ENCODE assay signal across 15 cellular contexts in the genomic region with DNA sequence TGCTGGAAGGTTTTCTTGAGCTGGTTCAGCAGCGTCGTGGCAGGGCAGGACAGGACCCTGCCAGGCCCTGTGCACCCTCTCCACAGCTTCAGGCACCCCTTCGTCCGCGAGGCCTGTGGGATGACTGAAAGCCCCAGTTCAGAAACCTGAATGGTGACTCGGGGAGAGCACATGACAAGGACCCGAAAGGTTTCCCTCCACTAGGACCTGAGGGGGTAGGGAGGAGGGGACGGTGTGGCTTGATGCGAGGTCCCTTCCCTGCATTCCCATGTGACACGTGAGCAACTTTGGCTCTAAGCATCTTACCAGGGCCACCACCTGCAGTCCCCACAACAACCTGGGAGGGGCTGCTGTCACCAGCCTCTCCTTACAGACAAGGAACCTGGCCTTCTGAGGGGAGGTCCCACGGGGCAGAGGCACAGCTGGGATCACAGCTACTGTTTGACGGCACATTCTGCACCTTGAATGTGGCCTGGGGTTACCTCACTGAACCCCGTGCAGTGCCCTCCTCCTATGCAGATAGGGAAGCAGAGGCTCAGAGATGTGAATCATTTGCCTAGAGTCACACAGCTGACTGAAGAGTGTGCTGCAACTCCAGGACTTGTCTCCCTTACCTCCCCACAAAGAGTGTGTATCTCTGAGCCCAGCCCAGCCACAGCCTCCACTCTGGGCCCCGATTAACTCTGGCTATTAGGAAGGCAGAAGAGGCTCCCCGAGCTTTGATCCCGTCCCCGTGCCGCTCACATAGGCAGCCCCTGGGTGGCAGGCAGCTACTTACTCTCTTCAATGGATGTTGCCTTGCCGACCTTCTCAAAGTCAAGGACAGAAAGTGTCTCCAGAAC.
DNase-seq lines count a peak whose midpoint lies in the region; ATAC-seq, FAIRE-seq and TF ChIP-seq lines count a peak whose summit lies in the region.
"Had no signal": no experiment of that assay in that cellular context is flagged by ENCODE, and none has a peak within 500 bp of the region (broad histone marks: within the 10 kb centered on the region; RNA-seq: fewer than 3 reads in every experiment).

No MANE protein-coding gene starts in this region.

- TF ChIP-seq POLR2A in K562 (conservative IDR thresholded peaks at IDR 0.05) = peak; percentile 19; the same call in 1 of the 2 replicates

- H3K27me3 Mint-ChIP-seq in activated CD8-positive, alpha-beta T cell treated with anti-CD3 and anti-CD28 coated beads for 36 hours = no peaks in the 10 kb centered on the region
- no peaks in the 10 kb centered on the region for H3K27me3 Mint-ChIP-seq in activated CD8-positive, alpha-beta T cell treated with anti-CD3 and anti-CD28 coated beads, Interleukin-2, amount 10 ng/mL, durations not matched to agents 7 days and 5 days (ENCODE audit: low read depth)
- H3K27me3 Mint-ChIP-seq in osteocyte (ENCODE audit: unreplicated experiment) = peaks cover 17% of the 10 kb centered on the region

- no peak overlapping the region for H3K27ac Mint-ChIP-seq in activated CD8-positive, alpha-beta T cell treated with anti-CD3 and anti-CD28 coated beads for 36 hours
- H3K27ac Mint-ChIP-seq in activated CD8-positive, alpha-beta T cell treated with anti-CD3 and anti-CD28 coated beads, Interleukin-2, amount 10 ng/mL, durations not matched to agents 7 days and 5 days = no peak overlapping the region
- H3K27ac Mint-ChIP-seq in osteocyte (ENCODE audit: unreplicated experiment) = no peak overlapping the region

- BruUV-seq in K562 (replicated peaks; lab: Mats Ljungman, UMichigan) = no TSS peak

- no peak overlapping the region for H3K4me3 ChIP-seq in Jurkat, Clone E6-1 (ENCODE audit: low read length)
- H3K4me3 ChIP-seq in K562 (no peak overlapping the region), osteoblast (ENCODE audit: insufficient read depth, low read length) (no peak overlapping the region)
- H3K4me3 ChIP-seq: SJCRH30 had no signal

- H3K36me3 ChIP-seq in K562 (ENCODE audit: control insufficient read depth, insufficient read depth, low read length) = peaks cover 61% of the 10 kb centered on the region
- H3K36me3 ChIP-seq in osteoblast (ENCODE audit: insufficient read depth, low read length) = peaks cover 6% of the 10 kb centered on the region
- H3K36me3 ChIP-seq: SJCRH30 had no signal

- H3K27me3 ChIP-seq in K562 (ENCODE audit: control insufficient read depth in 2 of 2, insufficient read depth in 2 of 2, low read length in 2 of 2) = no peaks in the 10 kb centered on the region
- H3K27me3 ChIP-seq in osteoblast (ENCODE audit: insufficient read depth, low read length) = peaks cover 14% of the 10 kb centered on the region

- H3K79me2 ChIP-seq in K562 (ENCODE audit: control insufficient read depth, insufficient read depth, low read length) (no peaks in the 10 kb centered on the region), osteoblast (ENCODE audit: insufficient read depth, low read length) (no peaks in the 10 kb centered on the region)

- no peak for TF ChIP-seq RAD21 in K562 (CRISPR knock-in tag; conservative IDR thresholded peaks at IDR 0.05 in 1 of 2, IDR thresholded peaks at IDR 0.05 in 1 of 2)

- POLR2A ChIA-PET in activated CD8-positive, alpha-beta T cell treated with anti-CD3 and anti-CD28 coated beads for 36 hours (lab: Charles Lee) = interaction anchor here (1.3 kb wide), 2 partner anchors 9 to 57 kb away, joined by 3 to 4 read pairs; no protein-coding TSS in a partner anchor
- POLR2A ChIA-PET in activated CD8-positive, alpha-beta T cell treated with anti-CD3 and anti-CD28 coated beads, Interleukin-2, amount 10 ng/mL, durations not matched to agents 7 days and 5 days (lab: Charles Lee) = no interaction called here
- POLR2A ChIA-PET in K562 (lab: Yijun Ruan, JAX) = interaction anchor here (0.6 to 1.7 kb wide), 4 partner anchors 8 to 32 kb away, joined by 3 to 5 read pairs (median 3); no protein-coding TSS in a partner anchor

- no peak overlapping the region for H2AFZ ChIP-seq in K562 (ENCODE audit: low read depth, low read length)
- H2AFZ ChIP-seq in osteoblast (ENCODE audit: low read length) = no peak overlapping the region

- H3K9ac ChIP-seq in K562 (ENCODE audit: insufficient read depth in 1 of 2, low read depth in 2 of 2, low read length in 2 of 2) = peak overlapping the region in 1 of 2 experiments; percentile 42; a peak in 2 of 4 replicates

- no peaks in the 10 kb centered on the region for H3K9me1 ChIP-seq in K562 (ENCODE audit: control insufficient read depth, insufficient read depth, low read length)

- FAIRE-seq in K562 (lab: Jason Lieb, UNC) = peak; percentile 32
- FAIRE-seq: frontal cortex had no signal

- H3K4me2 ChIP-seq in K562 (ENCODE audit: insufficient read depth, low read length) (no peak overlapping the region), osteoblast (ENCODE audit: insufficient read depth, low read length) (no peak overlapping the region)

- H3K36me3 Mint-ChIP-seq in activated CD8-positive, alpha-beta T cell treated with anti-CD3 and anti-CD28 coated beads for 36 hours (ENCODE audit: low read depth) = no peaks in the 10 kb centered on the region
- no peaks in the 10 kb centered on the region for H3K36me3 Mint-ChIP-seq in activated CD8-positive, alpha-beta T cell treated with anti-CD3 and anti-CD28 coated beads, Interleukin-2, amount 10 ng/mL, durations not matched to agents 7 days and 5 days (ENCODE audit: low read depth)
- H3K36me3 Mint-ChIP-seq in osteocyte (ENCODE audit: unreplicated experiment) = no peaks in the 10 kb centered on the region
- H3K36me3 Mint-ChIP-seq: activated naive CD4-positive, alpha-beta T cell treated with anti-CD3 and anti-CD28 coated beads, Interleukin-2, amount 10 ng/mL, durations not matched to agents 7 days and 5 days had no signal

- in situ Hi-C loops in K562 (cut with MboI) = no loop called here

- H3K4me1 ChIP-seq in K562 (replicated peaks in 1 of 2; ENCODE audit: control insufficient read depth in 2 of 2, insufficient read depth in 2 of 2, low read length in 2 of 2) (peaks cover 0 to 13% of the 10 kb centered on the region in 2 experiments; a peak in 1 of 5 replicates), osteoblast (ENCODE audit: insufficient read depth, low read length) (no peaks in the 10 kb centered on the region)

- no peaks in the 10 kb centered on the region for H4K20me1 ChIP-seq in K562 (replicated peaks; ENCODE audit: control insufficient read depth, insufficient read depth, low read length)
- no peaks in the 10 kb centered on the region for H4K20me1 ChIP-seq in osteoblast (ENCODE audit: insufficient read depth, low read length)

- no peak for TF ChIP-seq CTCF in activated CD8-positive, alpha-beta T cell treated with anti-CD3 and anti-CD28 coated beads for 36 hours (IDR thresholded peaks at IDR 0.05)
- TF ChIP-seq CTCF in K562 (IDR thresholded peaks at IDR 0.05 in 2 of 3, conservative IDR thresholded peaks at IDR 0.05 in 1 of 3; ENCODE audit: insufficient read depth in 2 of 3, low read depth in 1 of 3, low read length in 3 of 3) (no peak), osteoblast (IDR thresholded peaks at IDR 0.05; ENCODE audit: extremely low read depth, low read depth, low read length) (no peak), osteocyte (IDR thresholded peaks at IDR 0.05) (no peak)

- H3K9me3 ChIP-seq in K562 (replicated peaks; ENCODE audit: control insufficient read depth, insufficient read depth, low read depth, low read length) (no peaks in the 10 kb centered on the region), osteoblast (ENCODE audit: low read depth, low read length) (no peaks in the 10 kb centered on the region)
- H3K9me3 ChIP-seq: SJCRH30 had no signal

- intact Hi-C loops in activated CD8-positive, alpha-beta T cell treated with anti-CD3 and anti-CD28 coated beads for 36 hours (cut with micrococcal nuclease) = no loop called here
- intact Hi-C loops in K562 (cut with micrococcal nuclease) = loop anchor here (5.0 kb wide), 1 partner anchor 192 kb away; no protein-coding TSS in a partner anchor

- H3K4me3 Mint-ChIP-seq in activated CD8-positive, alpha-beta T cell treated with anti-CD3 and anti-CD28 coated beads for 36 hours = no peak overlapping the region
- H3K4me3 Mint-ChIP-seq in activated CD8-positive, alpha-beta T cell treated with anti-CD3 and anti-CD28 coated beads, Interleukin-2, amount 10 ng/mL, durations not matched to agents 7 days and 5 days = no peak overlapping the region
- no peak overlapping the region for H3K4me3 Mint-ChIP-seq in osteocyte (ENCODE audit: unreplicated experiment)
- H3K4me3 Mint-ChIP-seq: activated naive CD4-positive, alpha-beta T cell treated with anti-CD3 and anti-CD28 coated beads, Interleukin-2, amount 10 ng/mL, durations not matched to agents 7 days and 5 days had no signal

- ATAC-seq in activated CD8-positive, alpha-beta T cell treated with anti-CD3 and anti-CD28 coated beads for 36 hours = peak; percentile 31
- no peak for ATAC-seq in activated CD8-positive, alpha-beta T cell treated with anti-CD3 and anti-CD28 coated beads, Interleukin-2, amount 10 ng/mL, durations not matched to agents 7 days and 5 days
- ATAC-seq in K562 (peak; percentile 18), HG02798 (IDR thresholded peaks at IDR 0.05; ENCODE audit: poor library complexity, unreplicated experiment) (no peak), GM18498 (IDR thresholded peaks at IDR 0.05; ENCODE audit: unreplicated experiment) (no peak)
- ATAC-seq: left cardiac atrium had no signal

- H3K9me3 Mint-ChIP-seq in activated CD8-positive, alpha-beta T cell treated with anti-CD3 and anti-CD28 coated beads for 36 hours = no peaks in the 10 kb centered on the region
- no peaks in the 10 kb centered on the region for H3K9me3 Mint-ChIP-seq in activated CD8-positive, alpha-beta T cell treated with anti-CD3 and anti-CD28 coated beads, Interleukin-2, amount 10 ng/mL, durations not matched to agents 7 days and 5 days (ENCODE audit: insufficient read depth)
- no peaks in the 10 kb centered on the region for H3K9me3 Mint-ChIP-seq in osteocyte (ENCODE audit: unreplicated experiment)
- H3K9me3 Mint-ChIP-seq: activated naive CD4-positive, alpha-beta T cell treated with anti-CD3 and anti-CD28 coated beads, Interleukin-2, amount 10 ng/mL, durations not matched to agents 7 days and 5 days had no signal

- no peak for DNase-seq in activated CD8-positive, alpha-beta T cell treated with anti-CD3 and anti-CD28 coated beads for 36 hours
- DNase-seq in activated CD8-positive, alpha-beta T cell treated with anti-CD3 and anti-CD28 coated beads, Interleukin-2, amount 10 ng/mL, durations not matched to agents 7 days and 5 days = no peak
- DNase-seq in Jurkat, Clone E6-1 (ENCODE audit: low read depth, low spot score) = peak; percentile 22
- DNase-seq in K562 (ENCODE audit: extremely low read depth in 1 of 4, low spot score in 3 of 4) = peak in 2 of 4 experiments; percentile 31
- peak; percentile 82 for DNase-seq in osteoblast (ENCODE audit: insufficient read length, low spot score, missing footprints)
- no peak for DNase-seq in osteocyte (ENCODE audit: extremely low spot score, unreplicated experiment)
- DNase-seq: activated naive CD4-positive, alpha-beta T cell treated with anti-CD3 and anti-CD28 coated beads, Interleukin-2, amount 10 ng/mL, durations not matched to agents 7 days and 5 days; left cardiac atrium; NCI-H226; stimulated activated CD4-positive, alpha-beta T cell treated with anti-CD3 and anti-CD28 coated beads, Interleukin-2, amount 100 ng/mL, for 48 hours; substantia nigra had no signal

- no peak for TF ChIP-seq EP300 in K562 (IDR thresholded peaks at IDR 0.05; ENCODE audit: low read length)

- CTCF ChIA-PET in activated CD8-positive, alpha-beta T cell treated with anti-CD3 and anti-CD28 coated beads for 36 hours (lab: Charles Lee) = interaction anchor here (1.1 to 1.4 kb wide), 3 partner anchors 8 to 154 kb away, joined by 3 to 4 read pairs (median 4); no protein-coding TSS in a partner anchor
- CTCF ChIA-PET in activated CD8-positive, alpha-beta T cell treated with anti-CD3 and anti-CD28 coated beads, Interleukin-2, amount 10 ng/mL, durations not matched to agents 7 days and 5 days (lab: Charles Lee) = interaction anchor here (1.1 kb wide), 1 partner anchor 16 kb away, joined by 5 read pairs; no protein-coding TSS in a partner anchor
- CTCF ChIA-PET in K562 (lab: Yijun Ruan, JAX; ENCODE audit: low intra/inter-chr PET ratio) = interaction anchor here (0.6 kb wide), 1 partner anchor 15 kb away, joined by 3 read pairs; no protein-coding TSS in a partner anchor

- WGBS in K562 (ENCODE audit: insufficient coverage, low coverage, missing lambda C conversion rate) = 73% methylated on average over 18 of the region's 19 CpGs

- H3K27ac ChIP-seq in K562 (ENCODE audit: extremely low read depth, low read depth, low read length) (no peak overlapping the region), osteoblast (ENCODE audit: low read depth, low read length) (no peak overlapping the region)
- H3K27ac ChIP-seq: SJCRH30 had no signal

- H3K4me1 Mint-ChIP-seq in activated CD8-positive, alpha-beta T cell treated with anti-CD3 and anti-CD28 coated beads for 36 hours (ENCODE audit: low read depth) = peaks cover 2% of the 10 kb centered on the region
- H3K4me1 Mint-ChIP-seq in activated CD8-positive, alpha-beta T cell treated with anti-CD3 and anti-CD28 coated beads, Interleukin-2, amount 10 ng/mL, durations not matched to agents 7 days and 5 days (ENCODE audit: low read depth) = no peaks in the 10 kb centered on the region
- peaks cover 3% of the 10 kb centered on the region for H3K4me1 Mint-ChIP-seq in osteocyte (ENCODE audit: unreplicated experiment)
- H3K4me1 Mint-ChIP-seq: activated naive CD4-positive, alpha-beta T cell treated with anti-CD3 and anti-CD28 coated beads, Interleukin-2, amount 10 ng/mL, durations not matched to agents 7 days and 5 days had no signal

Comparison
In these comparisons a context has a peak if more than half of its experiments do, and no peak if none do; other contexts are left out.
1. ATAC-seq: peak in activated CD8-positive, alpha-beta T cell treated with anti-CD3 and anti-CD28 coated beads for 36 hours (single experiment) and K562 (single experiment); none in activated CD8-positive, alpha-beta T cell treated with anti-CD3 and anti-CD28 coated beads, Interleukin-2, amount 10 ng/mL, durations not matched to agents 7 days and 5 days (single experiment), HG02798 (single experiment) and GM18498 (single experiment).
2. DNase-seq: peak in Jurkat, Clone E6-1 (single experiment) and osteoblast (single experiment); none in activated CD8-positive, alpha-beta T cell treated with anti-CD3 and anti-CD28 coated beads for 36 hours (single experiment), activated CD8-positive, alpha-beta T cell treated with anti-CD3 and anti-CD28 coated beads, Interleukin-2, amount 10 ng/mL, durations not matched to agents 7 days and 5 days (single experiment) and osteocyte (single experiment).